ENCODE assay signal across 10 cellular contexts in genomic region chr11:50074161-50074560, GRCh38. TPM values are rescaled to one million over a fixed set of nuclear protein-coding genes. Genes with fewer than 3 reads are reported as not detected.
"Had no signal": no experiment of that assay in that cellular context is flagged by ENCODE, and none has a peak within 500 bp of the region (broad histone marks: within the 10 kb centered on the region; RNA-seq: fewer than 3 reads in every experiment).

No MANE protein-coding gene starts in this region.

- H3K36me3 ChIP-seq: HAP-1 had no signal

- H3K4me1 ChIP-seq: HAP-1 had no signal

- H3K9me3 ChIP-seq: HAP-1 had no signal

- H3K4me3 ChIP-seq: GM23248, GM23338, HAP-1 had no signal

- H3K4me1 Mint-ChIP-seq: GM23338, H9 had no signal

- H3K27ac ChIP-seq: GM23248 had no signal

- H3K4me3 Mint-ChIP-seq: GM23338, H9, HFFc6 had no signal

- DNase-seq: GM23248, GOT3, H7, H9, HCEC 1CT, HFFc6 had no signal

- H3K27ac Mint-ChIP-seq: GM23338, H9, HFFc6 had no signal

- H3K4me2 ChIP-seq: GM23338 had no signal

- H3K9ac ChIP-seq: GM23248 had no signal

- H2AFZ ChIP-seq: GM23248, GM23338 had no signal

RNA-seq across cellular contexts. Expression of gene OR4C45, which starts 41.5 kb away (rescaled TPM):
- total RNA-seq: GM23248, GM23338, H1, H4, H7, H9, HFFc6 had no signal
